ENCODE assay signal across 20 cellular contexts in the genomic region with DNA sequence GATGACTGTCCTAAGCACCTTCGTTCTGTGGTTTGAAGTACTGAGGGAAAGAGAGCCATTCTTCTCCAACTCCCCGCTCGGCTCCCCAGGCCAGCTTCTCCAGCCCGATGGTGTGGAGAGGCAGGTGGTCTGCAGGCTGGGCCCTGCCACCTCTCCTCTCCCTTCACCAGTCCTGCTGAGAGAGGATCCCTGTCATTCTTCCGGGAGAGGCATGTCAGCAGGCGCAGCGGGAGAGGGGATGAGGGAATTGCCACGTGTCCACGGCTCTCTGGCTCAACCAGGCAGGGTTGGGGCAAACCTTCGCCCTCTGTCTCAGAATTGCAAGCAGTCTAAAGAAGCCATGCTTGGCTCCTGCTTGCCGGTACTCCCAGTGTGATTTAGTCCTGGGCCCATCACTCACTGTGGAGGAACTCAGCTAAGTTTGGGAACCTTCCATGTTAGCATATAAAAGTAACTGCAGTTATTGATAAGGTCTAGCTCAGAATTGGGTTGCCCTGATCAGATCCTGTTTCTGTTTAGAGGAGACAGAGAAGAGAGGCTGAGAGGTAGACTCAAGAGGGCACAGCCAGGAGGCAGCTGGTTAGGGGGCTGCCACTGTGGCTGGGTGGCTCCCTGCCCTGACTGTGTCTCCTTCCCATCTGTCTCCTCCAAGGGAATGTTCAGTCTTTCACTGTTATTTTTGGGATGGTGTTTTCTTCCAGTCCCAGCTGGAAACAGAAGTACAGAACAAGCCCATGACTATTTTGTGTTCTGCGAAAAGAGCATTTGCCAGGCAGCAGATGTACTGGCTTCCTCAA. TPM values are rescaled to one million over a fixed set of nuclear protein-coding genes. Genes with fewer than 3 reads are reported as not detected.
DNase-seq lines count a peak whose midpoint lies in the region; TF ChIP-seq lines count a peak whose summit lies in the region.
"Had no signal": no experiment of that assay in that cellular context is flagged by ENCODE, and none has a peak within 500 bp of the region (broad histone marks: within the 10 kb centered on the region; RNA-seq: fewer than 3 reads in every experiment).

No MANE protein-coding gene starts in this region.

- no peak for TF ChIP-seq POLR2A in esophagus muscularis mucosa (IDR thresholded peaks at IDR 0.05; ENCODE audit: low read depth)

- no peaks in the 10 kb centered on the region for H3K27me3 Mint-ChIP-seq in T-helper 1 cell treated with Interleukin-12 subunit alpha and Interleukin-12 subunit beta and Interleukin-4 antibody, amounts not matched to agents 30 μg/mL and 1 μg/mL, for 36 hours (ENCODE audit: low read depth)
- H3K27me3 Mint-ChIP-seq in activated naive CD8-positive, alpha-beta T cell = no peaks in the 10 kb centered on the region
- H3K27me3 Mint-ChIP-seq in nephron progenitor cell (ENCODE audit: low read depth, poor library complexity) = peaks cover 7% of the 10 kb centered on the region

- TF ChIP-seq CTCF in nephron progenitor cell (IDR thresholded peaks at IDR 0.05) (no peak), esophagus muscularis mucosa (IDR thresholded peaks at IDR 0.05) (no peak)

- peaks cover 0 to 25% (median 14%) of the 10 kb centered on the region in 11 experiments; a peak in 13 of 22 replicates for H3K9me3 ChIP-seq in BLaER1 treated with 17β-estradiol and CSF1 and Interleukin-3, amounts not matched to agents 10 nM and 100 nM (replicated peaks in 1 of 11)
- no peaks in the 10 kb centered on the region for H3K9me3 ChIP-seq in esophagus muscularis mucosa
- H3K9me3 ChIP-seq: ovary, SJSA1 had no signal

- no peak overlapping the region for H3K4me3 Mint-ChIP-seq in T-helper 1 cell treated with Interleukin-12 subunit alpha and Interleukin-12 subunit beta and Interleukin-4 antibody, amounts not matched to agents 30 μg/mL and 1 μg/mL, for 36 hours
- peak overlapping the region; percentile 27 for H3K4me3 Mint-ChIP-seq in activated naive CD8-positive, alpha-beta T cell
- peak overlapping the region; percentile 14 for H3K4me3 Mint-ChIP-seq in nephron progenitor cell
- H3K4me3 Mint-ChIP-seq: B cell had no signal

- H4K20me1 ChIP-seq in BLaER1 treated with 17β-estradiol and CSF1 and Interleukin-3, amounts not matched to agents 10 nM and 100 nM = peaks cover 0 to 11% (median 0%) of the 10 kb centered on the region in 11 experiments; a peak in 3 of 22 replicates

- intact Hi-C loops in esophagus muscularis mucosa (cut with DNase I) = no loop called here

- peak overlapping the region; percentile 68 for H3K27ac Mint-ChIP-seq in T-helper 1 cell treated with Interleukin-12 subunit alpha and Interleukin-12 subunit beta and Interleukin-4 antibody, amounts not matched to agents 30 μg/mL and 1 μg/mL, for 36 hours
- H3K27ac Mint-ChIP-seq in activated naive CD8-positive, alpha-beta T cell = peak overlapping the region; percentile 51
- no peak overlapping the region for H3K27ac Mint-ChIP-seq in nephron progenitor cell
- H3K27ac Mint-ChIP-seq: B cell had no signal

- H3K4me1 ChIP-seq in BLaER1 treated with 17β-estradiol and CSF1 and Interleukin-3, amounts not matched to agents 10 nM and 100 nM = peaks cover 61 to 99% (median 91%) of the 10 kb centered on the region in 10 experiments
- no peaks in the 10 kb centered on the region for H3K4me1 ChIP-seq in esophagus muscularis mucosa

- peaks cover 43% of the 10 kb centered on the region for H3K36me3 Mint-ChIP-seq in T-helper 1 cell treated with Interleukin-12 subunit alpha and Interleukin-12 subunit beta and Interleukin-4 antibody, amounts not matched to agents 30 μg/mL and 1 μg/mL, for 36 hours (ENCODE audit: low read depth)
- H3K36me3 Mint-ChIP-seq in activated naive CD8-positive, alpha-beta T cell = peaks cover 7% of the 10 kb centered on the region
- peaks cover 19% of the 10 kb centered on the region for H3K36me3 Mint-ChIP-seq in nephron progenitor cell (ENCODE audit: low read depth)

- H3K9me3 Mint-ChIP-seq in T-helper 1 cell treated with Interleukin-12 subunit alpha and Interleukin-12 subunit beta and Interleukin-4 antibody, amounts not matched to agents 30 μg/mL and 1 μg/mL, for 36 hours = no peaks in the 10 kb centered on the region
- H3K9me3 Mint-ChIP-seq in activated naive CD8-positive, alpha-beta T cell (ENCODE audit: low read depth) = no peaks in the 10 kb centered on the region
- peaks cover 8% of the 10 kb centered on the region for H3K9me3 Mint-ChIP-seq in nephron progenitor cell

- in situ Hi-C loops in KBM-7 (cut with MboI; ENCODE audit: low pct_unique_long_range_greater_than_20kb, low sequenced_read_pairs) = no loop called here

- DNase-seq in T-helper 1 cell (no peak), nephron progenitor cell (no peak), esophagus muscularis mucosa (ENCODE audit: extremely low spot score) (no peak), NCI-H2196 (lab: John Stamatoyannopoulos, UW; ENCODE audit: unreplicated experiment) (no peak), KBM-7 (no peak)
- DNase-seq: activated CD4-positive, CD25-positive, alpha-beta regulatory T cell treated with anti-CD3 and anti-CD28 coated beads, Interleukin-2, amount 50 U/mL, for 72 hours; amygdala; caudate nucleus; DMS53; erythroblast; NCI-H82; ovary; PC-3; stimulated activated CD4-positive, alpha-beta T cell treated with anti-CD3 and anti-CD28 coated beads, Interleukin-4, amount 100 ng/mL, for 1 hour had no signal

- H3K9ac ChIP-seq in BLaER1 treated with 17β-estradiol and CSF1 and Interleukin-3, amounts not matched to agents 10 nM and 100 nM = peak overlapping the region in 10 of 11 experiments; percentile 3 to 78 (median 58); a peak in 16 of 22 replicates

- peak overlapping the region; percentile 66 to 97 (median 91) for H3K4me2 ChIP-seq in BLaER1 treated with 17β-estradiol and CSF1 and Interleukin-3, amounts not matched to agents 10 nM and 100 nM

- TF ChIP-seq EP300 in esophagus muscularis mucosa (IDR thresholded peaks at IDR 0.05) = no peak

- H3K4me3 ChIP-seq in BLaER1 treated with 17β-estradiol and CSF1 and Interleukin-3, amounts not matched to agents 10 nM and 100 nM = peak overlapping the region in 6 of 10 experiments; percentile 1 to 37 (median 16); a peak in 5 of 20 replicates
- H3K4me3 ChIP-seq in esophagus muscularis mucosa = no peak overlapping the region
- H3K4me3 ChIP-seq: ovary, SJSA1 had no signal

- H3K27me3 ChIP-seq in BLaER1 treated with 17β-estradiol and CSF1 and Interleukin-3, amounts not matched to agents 10 nM and 100 nM = no peaks in the 10 kb centered on the region
- H3K27me3 ChIP-seq in esophagus muscularis mucosa = peaks cover 0 to 37% (median 0%) of the 10 kb centered on the region in 4 donors
- H3K27me3 ChIP-seq: ovary, SJSA1 had no signal

- peak overlapping the region in 9 of 11 experiments; percentile 30 to 92 (median 74); a peak in 17 of 22 replicates for H3K27ac ChIP-seq in BLaER1 treated with 17β-estradiol and CSF1 and Interleukin-3, amounts not matched to agents 10 nM and 100 nM
- no peak overlapping the region for H3K27ac ChIP-seq in esophagus muscularis mucosa (replicated peaks in 1 of 4)
- H3K27ac ChIP-seq: 22Rv1, ovary, SJSA1 had no signal

- peaks cover 0 to 52% (median 21%) of the 10 kb centered on the region in 11 experiments; a peak in 16 of 22 replicates for H3K36me3 ChIP-seq in BLaER1 treated with 17β-estradiol and CSF1 and Interleukin-3, amounts not matched to agents 10 nM and 100 nM
- no peaks in the 10 kb centered on the region for H3K36me3 ChIP-seq in esophagus muscularis mucosa
- H3K36me3 ChIP-seq: ovary had no signal

- peaks cover 53% of the 10 kb centered on the region for H3K4me1 Mint-ChIP-seq in T-helper 1 cell treated with Interleukin-12 subunit alpha and Interleukin-12 subunit beta and Interleukin-4 antibody, amounts not matched to agents 30 μg/mL and 1 μg/mL, for 36 hours (ENCODE audit: low read depth)
- peaks cover 81% of the 10 kb centered on the region for H3K4me1 Mint-ChIP-seq in activated naive CD8-positive, alpha-beta T cell (ENCODE audit: low read depth)
- peaks cover 91% of the 10 kb centered on the region for H3K4me1 Mint-ChIP-seq in nephron progenitor cell

- 70% methylated on average over 11 of the region's 12 CpGs for WGBS in esophagus muscularis mucosa

RNA-seq across cellular contexts. Expression of a gene that starts 17.4 kb away (rescaled TPM):
- 1 to 10 TPM; 2.5 to 5.5 (median 3.3) TPM for total RNA-seq in esophagus muscularis mucosa

Comparison
In these comparisons a context has a peak if more than half of its experiments do, and no peak if none do; other contexts are left out.
1. H3K27ac ChIP-seq: peak in BLaER1 treated with 17β-estradiol and CSF1 and Interleukin-3, amounts not matched to agents 10 nM and 100 nM (9 of 11); none in esophagus muscularis mucosa (0 of 4).
2. H3K4me3 ChIP-seq: peak in BLaER1 treated with 17β-estradiol and CSF1 and Interleukin-3, amounts not matched to agents 10 nM and 100 nM (6 of 10); none in esophagus muscularis mucosa (0 of 4).